1 cellular context compared by ENCODE assay signal in genomic region chr7:74475987-74476350, GRCh38.
TF ChIP-seq lines count a peak whose summit lies in the region.

No MANE protein-coding gene starts in this region.

TF ChIP-seq in HCT116, 20 proteins besides CTCF, POLR2A, EP300 and RAD21 (continued from another document):
- TF ChIP-seq, protein P1, sequence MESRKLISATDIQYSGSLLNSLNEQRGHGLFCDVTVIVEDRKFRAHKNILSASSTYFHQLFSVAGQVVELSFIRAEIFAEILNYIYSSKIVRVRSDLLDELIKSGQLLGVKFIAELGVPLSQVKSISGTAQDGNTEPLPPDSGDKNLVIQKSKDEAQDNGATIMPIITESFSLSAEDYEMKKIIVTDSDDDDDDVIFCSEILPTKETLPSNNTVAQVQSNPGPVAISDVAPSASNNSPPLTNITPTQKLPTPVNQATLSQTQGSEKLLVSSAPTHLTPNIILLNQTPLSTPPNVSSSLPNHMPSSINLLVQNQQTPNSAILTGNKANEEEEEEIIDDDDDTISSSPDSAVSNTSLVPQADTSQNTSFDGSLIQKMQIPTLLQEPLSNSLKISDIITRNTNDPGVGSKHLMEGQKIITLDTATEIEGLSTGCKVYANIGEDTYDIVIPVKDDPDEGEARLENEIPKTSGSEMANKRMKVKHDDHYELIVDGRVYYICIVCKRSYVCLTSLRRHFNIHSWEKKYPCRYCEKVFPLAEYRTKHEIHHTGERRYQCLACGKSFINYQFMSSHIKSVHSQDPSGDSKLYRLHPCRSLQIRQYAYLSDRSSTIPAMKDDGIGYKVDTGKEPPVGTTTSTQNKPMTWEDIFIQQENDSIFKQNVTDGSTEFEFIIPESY (IDR thresholded peaks at IDR 0.05; ENCODE audit: extremely low read depth, insufficient replicate concordance, low read length), result no peak
- TF ChIP-seq SP1 (IDR thresholded peaks at IDR 0.05; ENCODE audit: low read depth) (no peak), ZFX (IDR thresholded peaks at IDR 0.05) (no peak), FOSL1 (IDR thresholded peaks at IDR 0.05; ENCODE audit: low read depth) (no peak), EGR1 (IDR thresholded peaks at IDR 0.05; ENCODE audit: low read depth) (no peak)
